14 cellular contexts compared by ENCODE assay signal in the genomic region with DNA sequence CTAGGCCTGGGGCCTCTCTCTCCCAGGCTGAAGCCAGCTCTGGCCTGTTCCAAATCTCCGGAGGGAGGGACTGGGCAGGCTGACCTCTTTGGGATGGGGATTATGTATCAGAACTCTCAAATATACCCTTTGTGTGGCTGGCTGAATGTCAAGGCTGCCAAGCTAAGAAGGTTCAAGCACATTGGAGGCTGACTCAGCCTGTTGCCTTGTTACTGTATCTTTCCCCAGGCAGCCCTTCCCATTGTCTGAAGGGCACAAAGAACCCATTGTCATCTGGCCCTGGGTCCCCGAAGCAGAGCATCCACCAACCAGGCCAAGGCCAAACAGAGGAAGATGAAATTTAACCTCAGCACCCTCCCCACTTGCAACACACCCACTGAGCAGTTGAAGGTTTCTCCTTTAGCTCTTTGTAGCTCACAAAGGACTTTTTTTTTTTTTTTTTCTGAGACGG. TPM values are rescaled to one million over a fixed set of nuclear protein-coding genes. Genes with fewer than 3 reads are reported as not detected.
DNase-seq lines count a peak whose midpoint lies in the region; ATAC-seq, FAIRE-seq and TF ChIP-seq lines count a peak whose summit lies in the region.
"Had no signal": no experiment of that assay in that cellular context is flagged by ENCODE, and none has a peak within 500 bp of the region (broad histone marks: within the 10 kb centered on the region; RNA-seq: fewer than 3 reads in every experiment).

No MANE protein-coding gene starts in this region.

- CTCF ChIA-PET in HCT116 (lab: Charles Lee), result no interaction called here

- peak; percentile 53 for ATAC-seq in HCT116
- ATAC-seq in GM21423 (IDR thresholded peaks at IDR 0.05; ENCODE audit: unreplicated experiment), result no peak

- no peaks in the 10 kb centered on the region for H3K79me2 ChIP-seq in HCT116 (ENCODE audit: insufficient read depth, low read length)
- no peaks in the 10 kb centered on the region for H3K79me2 ChIP-seq in keratinocyte (ENCODE audit: control insufficient read depth, insufficient read depth, low read length)

- H3K9me3 ChIP-seq in HCT116 (ENCODE audit: control insufficient read depth in 1 of 2, insufficient read depth in 1 of 2, low read depth in 1 of 2, low read length in 2 of 2) (no peaks in the 10 kb centered on the region), keratinocyte (ENCODE audit: control insufficient read depth, low read depth, low read length) (no peaks in the 10 kb centered on the region)
- H3K9me3 ChIP-seq: BE2C had no signal

- H4K20me1 ChIP-seq in HCT116 (ENCODE audit: insufficient read depth), result no peaks in the 10 kb centered on the region
- no peaks in the 10 kb centered on the region for H4K20me1 ChIP-seq in keratinocyte (ENCODE audit: control insufficient read depth, extremely low read depth, insufficient read depth, low read length)

- H3K27ac ChIP-seq in HCT116 (ENCODE audit: low read depth, low read length) (no peak overlapping the region; the same call in 1 of the 2 replicates), keratinocyte (ENCODE audit: control insufficient read depth, insufficient read depth, low read length) (no peak overlapping the region)

- no peak overlapping the region for H3K4me2 ChIP-seq in HCT116 (ENCODE audit: low read length)
- no peak overlapping the region for H3K4me2 ChIP-seq in keratinocyte (ENCODE audit: control insufficient read depth, extremely low read depth, insufficient read depth, low read depth, low read length)

- RAD21 ChIA-PET in HCT116 (lab: Charles Lee; ENCODE audit: low non-redundant PET in 1 of 2, low total read pairs in 2 of 2, uncharacterized antibody in 2 of 2, unreplicated experiment in 2 of 2), result no interaction called here

- H3K9me2 ChIP-seq in HCT116 (ENCODE audit: insufficient read depth), result no peaks in the 10 kb centered on the region

- no TSS peak for BruUV-seq in HCT116 (replicated peaks; lab: Mats Ljungman, UMichigan)

- H3K4me1 ChIP-seq in HCT116 (ENCODE audit: control insufficient read depth in 1 of 2, insufficient read depth in 2 of 2, low read length in 2 of 2), result peaks cover 5 to 11% of the 10 kb centered on the region in 2 experiments; a peak in 3 of 4 replicates
- peaks cover 12% of the 10 kb centered on the region for H3K4me1 ChIP-seq in keratinocyte (ENCODE audit: control insufficient read depth, extremely low read depth, insufficient read depth, low read length)

- TF ChIP-seq RAD21 in HCT116 (IDR thresholded peaks at IDR 0.05; ENCODE audit: low read depth), result no peak

- no peak overlapping the region for H2AFZ ChIP-seq in HCT116 (ENCODE audit: low read depth, low read length, poor library complexity, severe bottlenecking)
- H2AFZ ChIP-seq in keratinocyte (ENCODE audit: control insufficient read depth, low read length), result no peak overlapping the region

- dilution Hi-C loops in keratinocyte (cut with MboI; ENCODE audit: extremely low pct_ligation_motif_present, low sequenced_read_pairs), result no loop called here

- no peak for DNase-seq in HCT116 (ENCODE audit: low read depth, low spot score)
- peak in 45 of 58 donors; percentile 14 to 88 (median 63) for DNase-seq in anterior cingulate cortex (lab: John Stamatoyannopoulos, UW)
- no peak for DNase-seq in keratinocyte (ENCODE audit: low read depth, low spot score)
- DNase-seq in retinal pigment epithelial cell (ENCODE audit: low read depth), result peak; percentile 87
- DNase-seq in NCI-H1092 (lab: John Stamatoyannopoulos, UW), result no peak
- no peak for DNase-seq in stimulated activated CD8-positive, alpha-beta memory T cell treated with anti-CD3 and anti-CD28 coated beads, Interleukin-4, amount 100 ng/mL, for 48 hours
- no peak for DNase-seq in activated effector memory CD4-positive, alpha-beta T cell treated with anti-CD3 and anti-CD28 coated beads, Interleukin-2, amount 50 U/mL, for 16 hours
- DNase-seq: amniotic stem cell, BE2C, MV-4-11, naive B cell, NCI-H524, SHP77 had no signal

- TF ChIP-seq CTCF in HCT116 (IDR thresholded peaks at IDR 0.05 in 2 of 3, conservative IDR thresholded peaks at IDR 0.05 in 1 of 3; ENCODE audit: borderline replicate concordance in 1 of 3, insufficient read depth in 1 of 3, low read depth in 2 of 3, low read length in 2 of 3), result no peak
- TF ChIP-seq CTCF in keratinocyte (optimal IDR thresholded peaks at IDR 0.05 in 1 of 3, IDR thresholded peaks at IDR 0.05 in 1 of 3, conservative IDR thresholded peaks at IDR 0.05 in 1 of 3; ENCODE audit: extremely low read depth in 1 of 3, insufficient read depth in 2 of 3, low read length in 3 of 3), result no peak
- no peak for TF ChIP-seq CTCF in retinal pigment epithelial cell (conservative IDR thresholded peaks at IDR 0.05; ENCODE audit: low read depth, low read length)

- intact Hi-C loops in HCT116 (cut with micrococcal nuclease), result no loop called here

- no peaks in the 10 kb centered on the region for H3K9me1 ChIP-seq in keratinocyte (ENCODE audit: control insufficient read depth, extremely low read depth, insufficient read depth, low read length)

- no peak overlapping the region for H3K9ac ChIP-seq in HCT116 (ENCODE audit: low read length)
- no peak overlapping the region for H3K9ac ChIP-seq in keratinocyte (ENCODE audit: control insufficient read depth, extremely low read depth, insufficient read depth, low read length)

- FAIRE-seq in keratinocyte (lab: Jason Lieb, UNC), result peak; percentile 68

- H3K27me3 ChIP-seq in HCT116 (ENCODE audit: insufficient read depth, low read length), result no peaks in the 10 kb centered on the region
- H3K27me3 ChIP-seq in keratinocyte (ENCODE audit: control insufficient read depth, extremely low read depth, insufficient read depth, low read length), result no peaks in the 10 kb centered on the region
- H3K27me3 ChIP-seq: BE2C had no signal

- POLR2A ChIA-PET in HCT116 (lab: Charles Lee), result no interaction called here

- TF ChIP-seq POLR2A in HCT116 (IDR thresholded peaks at IDR 0.05; ENCODE audit: borderline replicate concordance, extremely low read depth, insufficient read depth, insufficient read length), result no peak

- H3K36me3 ChIP-seq in HCT116 (ENCODE audit: control insufficient read depth in 1 of 2, insufficient read depth in 2 of 2, low read length in 2 of 2), result no peaks in the 10 kb centered on the region
- no peaks in the 10 kb centered on the region for H3K36me3 ChIP-seq in keratinocyte (ENCODE audit: control insufficient read depth in 2 of 2, extremely low read depth in 1 of 2, insufficient read depth in 2 of 2, low read length in 2 of 2)
- H3K36me3 ChIP-seq: BE2C had no signal

- H3K4me3 ChIP-seq in HCT116 (replicated peaks in 1 of 2; ENCODE audit: low read depth in 1 of 2, low read length in 2 of 2), result no peak overlapping the region
- no peak overlapping the region for H3K4me3 ChIP-seq in keratinocyte (ENCODE audit: control insufficient read depth in 2 of 3, extremely low read depth in 1 of 3, insufficient read depth in 2 of 3, low read depth in 1 of 3, low read length in 3 of 3)
- no peak overlapping the region for H3K4me3 ChIP-seq in retinal pigment epithelial cell (ENCODE audit: low read length)

TF ChIP-seq in HCT116, 20 proteins besides CTCF, POLR2A, EP300 and RAD21 (continues in another document):
- TF ChIP-seq, protein P1, sequence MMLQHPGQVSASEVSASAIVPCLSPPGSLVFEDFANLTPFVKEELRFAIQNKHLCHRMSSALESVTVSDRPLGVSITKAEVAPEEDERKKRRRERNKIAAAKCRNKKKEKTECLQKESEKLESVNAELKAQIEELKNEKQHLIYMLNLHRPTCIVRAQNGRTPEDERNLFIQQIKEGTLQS (IDR thresholded peaks at IDR 0.05), result no peak
- no peak for TF ChIP-seq EGR1 (IDR thresholded peaks at IDR 0.05; ENCODE audit: low read depth)
- no peak for TF ChIP-seq POLR2AphosphoS5 (IDR thresholded peaks at IDR 0.05; ENCODE audit: low read depth, low read length)
- no peak for TF ChIP-seq JUND (IDR thresholded peaks at IDR 0.05)
- TF ChIP-seq, protein P2, sequence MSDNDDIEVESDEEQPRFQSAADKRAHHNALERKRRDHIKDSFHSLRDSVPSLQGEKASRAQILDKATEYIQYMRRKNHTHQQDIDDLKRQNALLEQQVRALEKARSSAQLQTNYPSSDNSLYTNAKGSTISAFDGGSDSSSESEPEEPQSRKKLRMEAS (IDR thresholded peaks at IDR 0.05), result no peak
- no peak for TF ChIP-seq EZH2 (IDR thresholded peaks at IDR 0.05)
- TF ChIP-seq TCF7L2 (IDR thresholded peaks at IDR 0.05; ENCODE audit: borderline replicate concordance, extremely low read depth, insufficient read depth, insufficient read length), result no peak
- TF ChIP-seq ZFX (IDR thresholded peaks at IDR 0.05), result no peak
- no peak for TF ChIP-seq ZNF274 (IDR thresholded peaks at IDR 0.05; ENCODE audit: low read depth, low read length)
- no peak for TF ChIP-seq YY1 (IDR thresholded peaks at IDR 0.05; ENCODE audit: extremely low read depth, insufficient replicate concordance, low read depth, low read length)
- TF ChIP-seq, protein P3, sequence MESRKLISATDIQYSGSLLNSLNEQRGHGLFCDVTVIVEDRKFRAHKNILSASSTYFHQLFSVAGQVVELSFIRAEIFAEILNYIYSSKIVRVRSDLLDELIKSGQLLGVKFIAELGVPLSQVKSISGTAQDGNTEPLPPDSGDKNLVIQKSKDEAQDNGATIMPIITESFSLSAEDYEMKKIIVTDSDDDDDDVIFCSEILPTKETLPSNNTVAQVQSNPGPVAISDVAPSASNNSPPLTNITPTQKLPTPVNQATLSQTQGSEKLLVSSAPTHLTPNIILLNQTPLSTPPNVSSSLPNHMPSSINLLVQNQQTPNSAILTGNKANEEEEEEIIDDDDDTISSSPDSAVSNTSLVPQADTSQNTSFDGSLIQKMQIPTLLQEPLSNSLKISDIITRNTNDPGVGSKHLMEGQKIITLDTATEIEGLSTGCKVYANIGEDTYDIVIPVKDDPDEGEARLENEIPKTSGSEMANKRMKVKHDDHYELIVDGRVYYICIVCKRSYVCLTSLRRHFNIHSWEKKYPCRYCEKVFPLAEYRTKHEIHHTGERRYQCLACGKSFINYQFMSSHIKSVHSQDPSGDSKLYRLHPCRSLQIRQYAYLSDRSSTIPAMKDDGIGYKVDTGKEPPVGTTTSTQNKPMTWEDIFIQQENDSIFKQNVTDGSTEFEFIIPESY (IDR thresholded peaks at IDR 0.05; ENCODE audit: extremely low read depth, insufficient replicate concordance, low read length), result no peak
- TF ChIP-seq SRF (IDR thresholded peaks at IDR 0.05; ENCODE audit: low read depth), result no peak
- TF ChIP-seq SP1 (IDR thresholded peaks at IDR 0.05; ENCODE audit: low read depth), result no peak
- no peak for TF ChIP-seq EZH2phosphoT487 (IDR thresholded peaks at IDR 0.05; ENCODE audit: borderline replicate concordance)

RNA-seq across cellular contexts. Expression of a gene that starts 7.3 kb away (rescaled TPM):
- 3.0 TPM for total RNA-seq in HCT116 (2021; ENCODE audit: unreplicated experiment)
- 0.04 and 0.52 TPM in 2 replicates for polyA plus RNA-seq in HCT116 (2012)
- 289 to 702 TPM (median 397 TPM) in 3 replicates for polyA plus RNA-seq in keratinocyte
- polyA plus RNA-seq in keratinocyte (2011; ENCODE audit: low read depth), result 35.6 TPM
- 237 and 295 TPM in 2 replicates for polyA plus RNA-seq in keratinocyte (2011; cell fraction: cytosol; rRNA removed)
- 536 and 559 TPM in 2 replicates for polyA plus RNA-seq in keratinocyte (2011; cell fraction: nucleus; rRNA removed)
- 21.7 and 645 TPM in 2 replicates for polyA plus RNA-seq in keratinocyte (2012; ENCODE audit: low replicate concordance)
- polyA minus RNA-seq in keratinocyte, result 352 to 681 TPM (median 403 TPM) in 3 replicates
- polyA minus RNA-seq in keratinocyte (2011; cell fraction: cytosol; rRNA and poly(A)+ RNA removed), result 226 TPM
- polyA minus RNA-seq in keratinocyte (2011; cell fraction: nucleus; rRNA and poly(A)+ RNA removed), result 248 and 370 TPM in 2 replicates

Comparison
In these comparisons a context has a peak if more than half of its experiments do, and no peak if none do; other contexts are left out.
1. DNase-seq: peak in anterior cingulate cortex (45 of 58) and retinal pigment epithelial cell (single experiment); none in HCT116 (single experiment), keratinocyte (single experiment), NCI-H1092 (single experiment), stimulated activated CD8-positive, alpha-beta memory T cell treated with anti-CD3 and anti-CD28 coated beads, Interleukin-4, amount 100 ng/mL, for 48 hours (single experiment) and activated effector memory CD4-positive, alpha-beta T cell treated with anti-CD3 and anti-CD28 coated beads, Interleukin-2, amount 50 U/mL, for 16 hours (single experiment).